In genomic region chr10:97466755-97467154, GRCh38 we compare ENCODE assay signal across 15 cellular contexts. TPM values are rescaled to one million over a fixed set of nuclear protein-coding genes. Genes with fewer than 3 reads are reported as not detected.
DNase-seq lines count a peak whose midpoint lies in the region; ATAC-seq, FAIRE-seq and TF ChIP-seq lines count a peak whose summit lies in the region.
"Had no signal": no experiment of that assay in that cellular context is flagged by ENCODE, and none has a peak within 500 bp of the region (broad histone marks: within the 10 kb centered on the region; RNA-seq: fewer than 3 reads in every experiment).

No MANE protein-coding gene starts in this region.

- intact Hi-C loops in HepG2 (cut with micrococcal nuclease; ENCODE audit: unreplicated experiment), result no loop called here

- ATAC-seq in HepG2, result peak; percentile 20
- no peak for ATAC-seq in GM21360 (IDR thresholded peaks at IDR 0.05; ENCODE audit: unreplicated experiment)
- ATAC-seq in HG03457 (IDR thresholded peaks at IDR 0.05; ENCODE audit: unreplicated experiment), result no peak

- H3K4me2 ChIP-seq in astrocyte (ENCODE audit: low read length) (no peak overlapping the region), HepG2 (ENCODE audit: low read depth, low read length) (no peak overlapping the region)

- in situ Hi-C loops in HepG2 (cut with HindIII; ENCODE audit: extremely low pct_ligation_motif_present, low pct_unique_long_range_greater_than_20kb), result no loop called here

- no peak for DNase-seq in AG04450 (ENCODE audit: low read depth, low spot score)
- peak; percentile 83 for DNase-seq in HT1080 (ENCODE audit: low read depth)
- DNase-seq in astrocyte (ENCODE audit: low read depth), result peak; percentile 46
- DNase-seq in HepG2 (ENCODE audit: low spot score), result peak; percentile 59
- DNase-seq in AG08395 (ENCODE audit: low spot score), result no peak
- DNase-seq in RKO (ENCODE audit: low spot score), result no peak
- DNase-seq: activated naive CD4-positive, alpha-beta T cell; HCEC 1CT; MM.1S; small intestine had no signal

- H3K36me3 Mint-ChIP-seq in astrocyte (ENCODE audit: low read depth, unreplicated experiment), result peaks cover 18% of the 10 kb centered on the region

- H3K9me3 ChIP-seq in AG04450 (ENCODE audit: control insufficient read depth, insufficient read depth, low read length) (no peaks in the 10 kb centered on the region), astrocyte (ENCODE audit: insufficient read depth, low read depth, low read length) (no peaks in the 10 kb centered on the region), HepG2 (ENCODE audit: low read length) (no peaks in the 10 kb centered on the region)
- H3K9me3 ChIP-seq: ovary, SJSA1 had no signal

- H3K4me3 ChIP-seq in AG04450 (ENCODE audit: low read depth, low read length), result no peak overlapping the region
- no peak overlapping the region for H3K4me3 ChIP-seq in astrocyte (ENCODE audit: insufficient read depth, low read depth, low read length)
- no peak overlapping the region for H3K4me3 ChIP-seq in HepG2 (replicated peaks in 1 of 3; ENCODE audit: insufficient read depth in 1 of 3, low read depth in 2 of 3, low read length in 3 of 3)
- H3K4me3 ChIP-seq: ovary, SJSA1 had no signal

- BruUV-seq in HepG2 (replicated peaks; lab: Mats Ljungman, UMichigan), result no TSS peak

- H3K79me2 ChIP-seq in astrocyte (ENCODE audit: insufficient read depth, low read length) (no peaks in the 10 kb centered on the region), HepG2 (ENCODE audit: insufficient read depth, low read length) (no peaks in the 10 kb centered on the region)

- no peak for TF ChIP-seq EP300 in HepG2 (IDR thresholded peaks at IDR 0.05; ENCODE audit: low read depth in 2 of 2, low read length in 2 of 2)
- TF ChIP-seq EP300 in HepG2 (CRISPR knock-in tag; IDR thresholded peaks at IDR 0.05; ENCODE audit: borderline replicate concordance), result no peak

- H3K27me3 ChIP-seq in AG04450 (ENCODE audit: control insufficient read depth, insufficient read depth, low read length) (no peaks in the 10 kb centered on the region), astrocyte (ENCODE audit: insufficient read depth, low read length) (no peaks in the 10 kb centered on the region), HepG2 (ENCODE audit: control insufficient read depth in 1 of 2, insufficient read depth in 2 of 2, low read length in 2 of 2) (no peaks in the 10 kb centered on the region)
- H3K27me3 ChIP-seq: ovary, SJSA1 had no signal

- TF ChIP-seq CTCF in AG04450 (IDR thresholded peaks at IDR 0.05; ENCODE audit: low read depth, low read length), result no peak
- TF ChIP-seq CTCF in astrocyte (IDR thresholded peaks at IDR 0.05; ENCODE audit: insufficient read depth, low read depth, low read length), result no peak
- TF ChIP-seq CTCF in HepG2 (CRISPR knock-in tag; IDR thresholded peaks at IDR 0.05), result no peak

- CTCF ChIA-PET in AG04450 (lab: Charles Lee) (interaction anchor here (1.1 to 4.2 kb wide), 4 partner anchors 13 to 146 kb away, joined by 3 to 44 read pairs (median 6); no protein-coding TSS in a partner anchor), HepG2 (lab: Yijun Ruan, JAX; ENCODE audit: low intra/inter-chr PET ratio, low total read pairs) (no interaction called here)

- H3K4me1 Mint-ChIP-seq in astrocyte (ENCODE audit: low read depth, unreplicated experiment), result peaks cover 6% of the 10 kb centered on the region

- TF ChIP-seq POLR2A in HepG2 (IDR thresholded peaks at IDR 0.05; ENCODE audit: insufficient read depth in 1 of 2, low read depth in 2 of 2, low read length in 2 of 2), result no peak

- H4K20me1 ChIP-seq in astrocyte (ENCODE audit: insufficient read depth, low read length), result peaks cover 18% of the 10 kb centered on the region
- H4K20me1 ChIP-seq in HepG2 (ENCODE audit: insufficient read depth, low read length), result no peaks in the 10 kb centered on the region

- H3K27ac ChIP-seq in AG04450 (ENCODE audit: low read depth, low read length), result peak overlapping the region; percentile 31
- no peak overlapping the region for H3K27ac ChIP-seq in astrocyte (ENCODE audit: low read depth, low read length)
- H3K27ac ChIP-seq in HepG2 (ENCODE audit: extremely low read length, insufficient read depth, low read length), result no peak overlapping the region
- H3K27ac ChIP-seq: ovary, SJSA1, VCaP had no signal

- H3K9me3 Mint-ChIP-seq in astrocyte (ENCODE audit: unreplicated experiment), result no peaks in the 10 kb centered on the region

- H3K27me3 Mint-ChIP-seq in astrocyte (ENCODE audit: low read depth, unreplicated experiment), result no peaks in the 10 kb centered on the region

- H2AFZ ChIP-seq in astrocyte (ENCODE audit: low read depth, low read length), result no peak overlapping the region
- no peak overlapping the region for H2AFZ ChIP-seq in HepG2 (ENCODE audit: low read length)

- H3K36me3 ChIP-seq in astrocyte (ENCODE audit: insufficient read depth, low read length), result peaks cover 73% of the 10 kb centered on the region
- peaks cover 45 to 78% of the 10 kb centered on the region in 2 experiments for H3K36me3 ChIP-seq in HepG2 (replicated peaks in 1 of 2; ENCODE audit: control insufficient read depth in 1 of 2, insufficient read depth in 2 of 2, low read length in 2 of 2)
- H3K36me3 ChIP-seq: ovary had no signal

- 89% methylated on average over 4 of the region's 4 CpGs for WGBS in HepG2 (ENCODE audit: low lambda C conversion rate)

- peak overlapping the region; percentile 63 for H3K27ac Mint-ChIP-seq in astrocyte (ENCODE audit: unreplicated experiment)

- POLR2A ChIA-PET in AG04450 (lab: Yijun Ruan, JAX), result no interaction called here
- POLR2A ChIA-PET in HepG2 (lab: Yijun Ruan, JAX), result interaction anchor here (1.5 kb wide), 1 partner anchor 32 kb away, joined by 4 read pairs; the partner anchor contains the start of gene UBTD1

- no peak overlapping the region for H3K9ac ChIP-seq in astrocyte (ENCODE audit: low read length)
- H3K9ac ChIP-seq in HepG2 (ENCODE audit: insufficient read depth, low read depth, low read length), result no peak overlapping the region

- FAIRE-seq in astrocyte (lab: Jason Lieb, UNC) (no peak), HepG2 (lab: Jason Lieb, UNC) (no peak)
- FAIRE-seq: small intestine had no signal

- no peak overlapping the region for H3K4me3 Mint-ChIP-seq in astrocyte (ENCODE audit: unreplicated experiment)

- H3K4me1 ChIP-seq in astrocyte (ENCODE audit: insufficient read depth, low read length) (peaks cover 5% of the 10 kb centered on the region), HepG2 (ENCODE audit: insufficient read depth, low read length) (peaks cover 25% of the 10 kb centered on the region)
- H3K4me1 ChIP-seq: SJSA1 had no signal

- TF ChIP-seq RAD21 in HepG2 (CRISPR knock-in tag; IDR thresholded peaks at IDR 0.05), result no peak

RNA-seq across cellular contexts. Expression of gene ZDHHC16, which starts 20.8 kb away (rescaled TPM):
- polyA plus RNA-seq in AG04450 (2011; rRNA removed) (64.5 and 69.6 TPM in 2 replicates), HepG2 (2011; rRNA removed) (40.8 and 49.4 TPM in 2 replicates)
- 80.7 and 95.1 TPM in 2 replicates for polyA minus RNA-seq in AG04450 (2011; rRNA and poly(A)+ RNA removed)
- total RNA-seq in HT1080 (2014; rRNA removed; shearing (Covaris generic)), result 70.6 and 82.0 TPM in 2 replicates
- 48.4 and 52.3 TPM in 2 replicates for polyA plus RNA-seq in HT1080 (2015; cell fraction: cytosol; rRNA removed)
- 35.6 and 37.4 TPM in 2 replicates for polyA plus RNA-seq in HT1080 (2015; cell fraction: nucleus; rRNA removed)
- total RNA-seq in astrocyte (51.1 and 53.5 TPM in 2 replicates), HepG2 (2016; rRNA removed; fragmentation: Illumina TruSeq; extraction: Trizol) (30.2 and 41.8 TPM in 2 replicates)
- 84.0 and 92.7 TPM in 2 replicates for total RNA-seq in HepG2 (2016; cell fraction: cytosol; rRNA removed; fragmentation: Illumina TruSeq; extraction: Trizol; ENCODE audit: low read depth)
- total RNA-seq in HepG2 (2016; cell fraction: insoluble cytoplasmic fraction; rRNA removed; fragmentation: Illumina TruSeq; extraction: Trizol), result 25.9 and 43.5 TPM in 2 replicates
- total RNA-seq in HepG2 (2016; cell fraction: membrane; rRNA removed; fragmentation: Illumina TruSeq; extraction: Trizol), result 104 and 115 TPM in 2 replicates
- 30.7 and 33.0 TPM in 2 replicates for total RNA-seq in HepG2 (2016; cell fraction: nucleus; rRNA removed; fragmentation: Illumina TruSeq; extraction: Trizol)
- polyA plus RNA-seq in HepG2 (2011; cell fraction: cytosol; rRNA removed), result 50.8 and 52.5 TPM in 2 replicates
- 59.0 and 60.8 TPM in 2 replicates for polyA plus RNA-seq in HepG2 (2011; cell fraction: nucleus; rRNA removed)
- 15.7 and 18.2 TPM in 2 replicates for polyA plus RNA-seq in HepG2 (2012)
- polyA plus RNA-seq in HepG2 (2016; cell fraction: cytosol; fragmentation: Illumina TruSeq; extraction: Trizol; ENCODE audit: low read depth), result 102 and 121 TPM in 2 replicates
- 34.1 and 41.4 TPM in 2 replicates for polyA plus RNA-seq in HepG2 (2016; cell fraction: insoluble cytoplasmic fraction; fragmentation: Illumina TruSeq; extraction: Trizol; ENCODE audit: low read depth)
- polyA plus RNA-seq in HepG2 (2016; cell fraction: membrane; fragmentation: Illumina TruSeq; extraction: Trizol; ENCODE audit: low read depth), result 122 and 132 TPM in 2 replicates
- 55.7 and 56.8 TPM in 2 replicates for polyA plus RNA-seq in HepG2 (2016; cell fraction: nucleus; fragmentation: Illumina TruSeq; extraction: Trizol; ENCODE audit: insufficient read depth, low read depth)
- polyA minus RNA-seq in HepG2 (2011; rRNA and poly(A)+ RNA removed; ENCODE audit: low replicate concordance), result 142 and 286 TPM in 2 replicates
- polyA minus RNA-seq in HepG2 (2011; cell fraction: cytosol; rRNA and poly(A)+ RNA removed), result 20.4 TPM in 2 replicates
- 33.9 and 35.7 TPM in 2 replicates for polyA minus RNA-seq in HepG2 (2011; cell fraction: nucleus; rRNA and poly(A)+ RNA removed)

RNA-seq across cellular contexts. Expression of gene EXOSC1, which starts 20.9 kb away (rescaled TPM):
- polyA plus RNA-seq in AG04450 (2011; rRNA removed) (47.6 and 50.8 TPM in 2 replicates), HepG2 (2011; rRNA removed) (36.3 and 38.0 TPM in 2 replicates)
- polyA minus RNA-seq in AG04450 (2011; rRNA and poly(A)+ RNA removed), result 26.3 and 37.8 TPM in 2 replicates
- total RNA-seq in HT1080 (2014; rRNA removed; shearing (Covaris generic)), result 73.4 and 78.3 TPM in 2 replicates
- 46.7 and 47.2 TPM in 2 replicates for polyA plus RNA-seq in HT1080 (2015; cell fraction: cytosol; rRNA removed)
- polyA plus RNA-seq in HT1080 (2015; cell fraction: nucleus; rRNA removed), result 38.7 and 39.2 TPM in 2 replicates
- total RNA-seq in astrocyte (37.9 and 38.6 TPM in 2 replicates), HepG2 (2016; rRNA removed; fragmentation: Illumina TruSeq; extraction: Trizol) (39.9 and 47.6 TPM in 2 replicates)
- 23.7 and 27.6 TPM in 2 replicates for total RNA-seq in HepG2 (2016; cell fraction: cytosol; rRNA removed; fragmentation: Illumina TruSeq; extraction: Trizol; ENCODE audit: low read depth)
- 37.7 and 48.0 TPM in 2 replicates for total RNA-seq in HepG2 (2016; cell fraction: insoluble cytoplasmic fraction; rRNA removed; fragmentation: Illumina TruSeq; extraction: Trizol)
- total RNA-seq in HepG2 (2016; cell fraction: membrane; rRNA removed; fragmentation: Illumina TruSeq; extraction: Trizol), result 24.0 and 25.8 TPM in 2 replicates
- 16.9 and 23.2 TPM in 2 replicates for total RNA-seq in HepG2 (2016; cell fraction: nucleus; rRNA removed; fragmentation: Illumina TruSeq; extraction: Trizol)
- polyA plus RNA-seq in HepG2 (2011; cell fraction: cytosol; rRNA removed), result 37.5 and 37.9 TPM in 2 replicates
- 14.0 and 17.7 TPM in 2 replicates for polyA plus RNA-seq in HepG2 (2011; cell fraction: nucleus; rRNA removed)
- polyA plus RNA-seq in HepG2 (2012), result 31.8 and 32.0 TPM in 2 replicates
- 21.2 and 21.7 TPM in 2 replicates for polyA plus RNA-seq in HepG2 (2016; cell fraction: cytosol; fragmentation: Illumina TruSeq; extraction: Trizol; ENCODE audit: low read depth)
- polyA plus RNA-seq in HepG2 (2016; cell fraction: insoluble cytoplasmic fraction; fragmentation: Illumina TruSeq; extraction: Trizol; ENCODE audit: low read depth), result 59.8 and 61.6 TPM in 2 replicates
- 21.5 and 23.2 TPM in 2 replicates for polyA plus RNA-seq in HepG2 (2016; cell fraction: membrane; fragmentation: Illumina TruSeq; extraction: Trizol; ENCODE audit: low read depth)
- polyA plus RNA-seq in HepG2 (2016; cell fraction: nucleus; fragmentation: Illumina TruSeq; extraction: Trizol; ENCODE audit: insufficient read depth, low read depth), result 37.6 TPM in 2 replicates
- 34.4 and 67.4 TPM in 2 replicates for polyA minus RNA-seq in HepG2 (2011; rRNA and poly(A)+ RNA removed; ENCODE audit: low replicate concordance)
- 7.6 and 7.7 TPM in 2 replicates for polyA minus RNA-seq in HepG2 (2011; cell fraction: cytosol; rRNA and poly(A)+ RNA removed)
- polyA minus RNA-seq in HepG2 (2011; cell fraction: nucleus; rRNA and poly(A)+ RNA removed), result 10.6 and 14.4 TPM in 2 replicates

RNA-seq across cellular contexts. Expression of gene MMS19, which starts 31.5 kb away (rescaled TPM):
- polyA plus RNA-seq in AG04450 (2011; rRNA removed) (71.5 and 80.2 TPM in 2 replicates), HepG2 (2011; rRNA removed) (106 and 107 TPM in 2 replicates)
- 144 and 158 TPM in 2 replicates for polyA minus RNA-seq in AG04450 (2011; rRNA and poly(A)+ RNA removed)
- total RNA-seq in HT1080 (2014; rRNA removed; shearing (Covaris generic)), result 129 and 152 TPM in 2 replicates
- polyA plus RNA-seq in HT1080 (2015; cell fraction: cytosol; rRNA removed), result 68.5 and 77.9 TPM in 2 replicates
- 208 and 229 TPM in 2 replicates for polyA plus RNA-seq in HT1080 (2015; cell fraction: nucleus; rRNA removed)
- total RNA-seq in astrocyte (84.4 and 97.2 TPM in 2 replicates), HepG2 (2016; rRNA removed; fragmentation: Illumina TruSeq; extraction: Trizol) (76.4 and 95.9 TPM in 2 replicates)
- 27.5 and 31.1 TPM in 2 replicates for total RNA-seq in HepG2 (2016; cell fraction: cytosol; rRNA removed; fragmentation: Illumina TruSeq; extraction: Trizol; ENCODE audit: low read depth)
- 79.3 and 88.8 TPM in 2 replicates for total RNA-seq in HepG2 (2016; cell fraction: insoluble cytoplasmic fraction; rRNA removed; fragmentation: Illumina TruSeq; extraction: Trizol)
- total RNA-seq in HepG2 (2016; cell fraction: membrane; rRNA removed; fragmentation: Illumina TruSeq; extraction: Trizol), result 38.8 and 43.6 TPM in 2 replicates
- 62.7 and 83.1 TPM in 2 replicates for total RNA-seq in HepG2 (2016; cell fraction: nucleus; rRNA removed; fragmentation: Illumina TruSeq; extraction: Trizol)
- polyA plus RNA-seq in HepG2 (2011; cell fraction: cytosol; rRNA removed), result 89.6 and 111 TPM in 2 replicates
- 266 and 333 TPM in 2 replicates for polyA plus RNA-seq in HepG2 (2011; cell fraction: nucleus; rRNA removed)
- polyA plus RNA-seq in HepG2 (2012), result 58.1 and 64.4 TPM in 2 replicates
- polyA plus RNA-seq in HepG2 (2016; cell fraction: cytosol; fragmentation: Illumina TruSeq; extraction: Trizol; ENCODE audit: low read depth), result 12.2 and 14.0 TPM in 2 replicates
- polyA plus RNA-seq in HepG2 (2016; cell fraction: insoluble cytoplasmic fraction; fragmentation: Illumina TruSeq; extraction: Trizol; ENCODE audit: low read depth), result 75.8 and 88.6 TPM in 2 replicates
- polyA plus RNA-seq in HepG2 (2016; cell fraction: membrane; fragmentation: Illumina TruSeq; extraction: Trizol; ENCODE audit: low read depth), result 26.7 and 29.6 TPM in 2 replicates
- polyA plus RNA-seq in HepG2 (2016; cell fraction: nucleus; fragmentation: Illumina TruSeq; extraction: Trizol; ENCODE audit: insufficient read depth, low read depth), result 128 and 129 TPM in 2 replicates
- polyA minus RNA-seq in HepG2 (2011; rRNA and poly(A)+ RNA removed; ENCODE audit: low replicate concordance), result 188 and 392 TPM in 2 replicates
- polyA minus RNA-seq in HepG2 (2011; cell fraction: cytosol; rRNA and poly(A)+ RNA removed), result 76.6 and 90.0 TPM in 2 replicates
- 109 and 123 TPM in 2 replicates for polyA minus RNA-seq in HepG2 (2011; cell fraction: nucleus; rRNA and poly(A)+ RNA removed)

RNA-seq across cellular contexts. Expression of gene UBTD1, which starts 32.0 kb away (rescaled TPM):
- 15.5 and 20.3 TPM in 2 replicates for polyA plus RNA-seq in AG04450 (2011; rRNA removed)
- 7.9 and 9.6 TPM in 2 replicates for polyA minus RNA-seq in AG04450 (2011; rRNA and poly(A)+ RNA removed)
- 42.1 and 53.0 TPM in 2 replicates for total RNA-seq in HT1080 (2014; rRNA removed; shearing (Covaris generic))
- polyA plus RNA-seq in HT1080 (2015; cell fraction: cytosol; rRNA removed), result 34.0 and 37.3 TPM in 2 replicates
- polyA plus RNA-seq in HT1080 (2015; cell fraction: nucleus; rRNA removed), result 13.2 and 14.1 TPM in 2 replicates
- 73.1 and 81.9 TPM in 2 replicates for total RNA-seq in astrocyte
- 5.8 and 7.9 TPM in 2 replicates for total RNA-seq in HepG2 (2016; rRNA removed; fragmentation: Illumina TruSeq; extraction: Trizol)
- 9.2 and 11.9 TPM in 2 replicates for total RNA-seq in HepG2 (2016; cell fraction: cytosol; rRNA removed; fragmentation: Illumina TruSeq; extraction: Trizol; ENCODE audit: low read depth)
- 6.4 and 7.1 TPM in 2 replicates for total RNA-seq in HepG2 (2016; cell fraction: insoluble cytoplasmic fraction; rRNA removed; fragmentation: Illumina TruSeq; extraction: Trizol)
- 14.8 and 18.5 TPM in 2 replicates for total RNA-seq in HepG2 (2016; cell fraction: membrane; rRNA removed; fragmentation: Illumina TruSeq; extraction: Trizol)
- 2.4 and 3.1 TPM in 2 replicates for total RNA-seq in HepG2 (2016; cell fraction: nucleus; rRNA removed; fragmentation: Illumina TruSeq; extraction: Trizol)
- polyA plus RNA-seq in HepG2 (2011; rRNA removed), result 10.0 and 11.4 TPM in 2 replicates
- 9.4 and 14.7 TPM in 2 replicates for polyA plus RNA-seq in HepG2 (2011; cell fraction: cytosol; rRNA removed)
- 8.0 and 8.7 TPM in 2 replicates for polyA plus RNA-seq in HepG2 (2011; cell fraction: nucleus; rRNA removed)
- polyA plus RNA-seq in HepG2 (2012), result 3.0 and 5.7 TPM in 2 replicates
- polyA plus RNA-seq in HepG2 (2016; cell fraction: cytosol; fragmentation: Illumina TruSeq; extraction: Trizol; ENCODE audit: low read depth), result 15.7 and 20.7 TPM in 2 replicates
- polyA plus RNA-seq in HepG2 (2016; cell fraction: insoluble cytoplasmic fraction; fragmentation: Illumina TruSeq; extraction: Trizol; ENCODE audit: low read depth), result 7.6 and 9.1 TPM in 2 replicates
- 18.5 and 20.4 TPM in 2 replicates for polyA plus RNA-seq in HepG2 (2016; cell fraction: membrane; fragmentation: Illumina TruSeq; extraction: Trizol; ENCODE audit: low read depth)
- polyA plus RNA-seq in HepG2 (2016; cell fraction: nucleus; fragmentation: Illumina TruSeq; extraction: Trizol; ENCODE audit: insufficient read depth, low read depth), result 7.0 and 8.0 TPM in 2 replicates
- polyA minus RNA-seq in HepG2 (2011; rRNA and poly(A)+ RNA removed; ENCODE audit: low replicate concordance), result 3.1 and 12.1 TPM in 2 replicates
- 5.4 and 6.2 TPM in 2 replicates for polyA minus RNA-seq in HepG2 (2011; cell fraction: cytosol; rRNA and poly(A)+ RNA removed)
- 1.4 and 1.5 TPM in 2 replicates for polyA minus RNA-seq in HepG2 (2011; cell fraction: nucleus; rRNA and poly(A)+ RNA removed)

RNA-seq across cellular contexts. Expression of gene PGAM1, which starts 40.8 kb away (rescaled TPM):
- polyA plus RNA-seq in AG04450 (2011; rRNA removed) (452 and 459 TPM in 2 replicates), HepG2 (2011; rRNA removed) (403 and 483 TPM in 2 replicates)
- 283 and 326 TPM in 2 replicates for polyA minus RNA-seq in AG04450 (2011; rRNA and poly(A)+ RNA removed)
- total RNA-seq in HT1080 (2014; rRNA removed; shearing (Covaris generic)), result 1,002 and 1,071 TPM in 2 replicates
- 1,049 and 1,085 TPM in 2 replicates for polyA plus RNA-seq in HT1080 (2015; cell fraction: cytosol; rRNA removed)
- polyA plus RNA-seq in HT1080 (2015; cell fraction: nucleus; rRNA removed), result 613 and 709 TPM in 2 replicates
- total RNA-seq in astrocyte (706 and 719 TPM in 2 replicates), HepG2 (2016; rRNA removed; fragmentation: Illumina TruSeq; extraction: Trizol) (354 and 442 TPM in 2 replicates)
- total RNA-seq in HepG2 (2016; cell fraction: cytosol; rRNA removed; fragmentation: Illumina TruSeq; extraction: Trizol; ENCODE audit: low read depth), result 44.3 and 47.0 TPM in 2 replicates
- 352 and 439 TPM in 2 replicates for total RNA-seq in HepG2 (2016; cell fraction: insoluble cytoplasmic fraction; rRNA removed; fragmentation: Illumina TruSeq; extraction: Trizol)
- 128 and 141 TPM in 2 replicates for total RNA-seq in HepG2 (2016; cell fraction: membrane; rRNA removed; fragmentation: Illumina TruSeq; extraction: Trizol)
- total RNA-seq in HepG2 (2016; cell fraction: nucleus; rRNA removed; fragmentation: Illumina TruSeq; extraction: Trizol), result 126 and 144 TPM in 2 replicates
- polyA plus RNA-seq in HepG2 (2011; cell fraction: cytosol; rRNA removed), result 471 and 548 TPM in 2 replicates
- polyA plus RNA-seq in HepG2 (2011; cell fraction: nucleus; rRNA removed), result 110 and 124 TPM in 2 replicates
- polyA plus RNA-seq in HepG2 (2012), result 318 and 342 TPM in 2 replicates
- polyA plus RNA-seq in HepG2 (2016; cell fraction: cytosol; fragmentation: Illumina TruSeq; extraction: Trizol; ENCODE audit: low read depth), result 50.9 and 54.4 TPM in 2 replicates
- polyA plus RNA-seq in HepG2 (2016; cell fraction: insoluble cytoplasmic fraction; fragmentation: Illumina TruSeq; extraction: Trizol; ENCODE audit: low read depth), result 474 and 488 TPM in 2 replicates
- polyA plus RNA-seq in HepG2 (2016; cell fraction: membrane; fragmentation: Illumina TruSeq; extraction: Trizol; ENCODE audit: low read depth), result 112 and 113 TPM in 2 replicates
- polyA plus RNA-seq in HepG2 (2016; cell fraction: nucleus; fragmentation: Illumina TruSeq; extraction: Trizol; ENCODE audit: insufficient read depth, low read depth), result 181 and 193 TPM in 2 replicates
- polyA minus RNA-seq in HepG2 (2011; rRNA and poly(A)+ RNA removed; ENCODE audit: low replicate concordance), result 592 and 624 TPM in 2 replicates
- 212 and 243 TPM in 2 replicates for polyA minus RNA-seq in HepG2 (2011; cell fraction: cytosol; rRNA and poly(A)+ RNA removed)
- 56.7 and 63.2 TPM in 2 replicates for polyA minus RNA-seq in HepG2 (2011; cell fraction: nucleus; rRNA and poly(A)+ RNA removed)

Comparison
In these comparisons a context has a peak if more than half of its experiments do, and no peak if none do; other contexts are left out.
1. DNase-seq: peak in HT1080 (single experiment), astrocyte (single experiment) and HepG2 (single experiment); none in AG04450 (single experiment), AG08395 (single experiment) and RKO (single experiment).